Comparison of ENCODE assay signal across 1 cellular context in the genomic region with DNA sequence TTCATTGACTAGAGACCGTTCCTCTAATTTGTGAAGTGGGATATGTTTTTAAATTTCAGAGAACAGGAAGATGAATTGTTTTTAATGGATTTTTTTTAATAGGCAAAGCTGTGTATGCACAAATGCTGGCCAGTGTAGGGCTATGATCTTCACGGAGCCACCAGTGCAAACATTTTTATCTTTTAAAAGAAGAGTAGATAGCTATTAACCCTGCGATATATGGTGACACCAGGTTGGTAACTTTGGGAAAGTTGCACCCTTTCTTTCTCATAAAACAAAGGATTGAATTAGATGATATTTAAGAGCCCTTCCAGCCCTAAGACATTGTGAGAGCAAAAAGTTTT.
TF ChIP-seq lines count a peak whose summit lies in the region.

No MANE protein-coding gene starts in this region.

TF ChIP-seq in liver, 16 proteins besides CTCF, POLR2A, EP300 and RAD21 (continued from another document):
- TF ChIP-seq MAX (IDR thresholded peaks at IDR 0.05) (no peak), RXRA (IDR thresholded peaks at IDR 0.05) (no peak), GABPA (IDR thresholded peaks at IDR 0.05 in 1 of 2, conservative IDR thresholded peaks at IDR 0.05 in 1 of 2) (no peak), SP1 (IDR thresholded peaks at IDR 0.05) (peak; percentile 49), TAF1 (conservative IDR thresholded peaks at IDR 0.05) (no peak), YY1 (IDR thresholded peaks at IDR 0.05) (peak; percentile 5)
